In the genomic region with DNA sequence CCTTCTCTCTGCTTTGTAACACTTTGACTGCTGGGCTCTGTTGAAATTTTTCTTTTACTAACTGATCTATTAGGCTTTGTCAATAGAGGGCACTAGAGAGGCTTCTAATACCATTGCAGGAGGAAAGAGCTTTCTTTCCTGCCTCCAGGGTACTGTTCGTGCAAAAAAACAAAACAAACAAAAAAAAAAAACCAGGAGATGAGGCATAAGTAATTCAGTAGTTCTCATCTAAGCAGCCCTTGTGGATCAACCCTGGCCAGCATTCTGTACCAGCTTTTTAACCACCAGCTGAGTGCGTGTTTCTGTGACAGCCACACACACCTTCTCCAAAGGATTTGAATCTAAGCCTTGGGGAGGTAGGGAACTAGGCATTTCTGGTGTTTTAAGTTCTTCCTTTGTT, we compare ENCODE assay signal across 8 cellular contexts.
DNase-seq lines count a peak whose midpoint lies in the region; ATAC-seq, FAIRE-seq and TF ChIP-seq lines count a peak whose summit lies in the region.

No MANE protein-coding gene starts in this region.

- no peak overlapping the region for H3K4me3 ChIP-seq in HCT116 (replicated peaks in 1 of 2; ENCODE audit: low read depth in 1 of 2, low read length in 2 of 2)
- H3K4me3 ChIP-seq in astrocyte of the cerebellum (ENCODE audit: low read depth, low read length): no peak overlapping the region
- no peak overlapping the region for H3K4me3 ChIP-seq in HepG2 (replicated peaks in 1 of 3; ENCODE audit: insufficient read depth in 1 of 3, low read depth in 2 of 3, low read length in 3 of 3)

- BruUV-seq in HCT116 (replicated peaks; lab: Mats Ljungman, UMichigan): no TSS peak
- no TSS peak for BruUV-seq in HepG2 (replicated peaks; lab: Mats Ljungman, UMichigan)

- H3K4me1 ChIP-seq in HCT116 (ENCODE audit: control insufficient read depth in 1 of 2, insufficient read depth in 2 of 2, low read length in 2 of 2) (no peaks in the 10 kb centered on the region), HepG2 (ENCODE audit: insufficient read depth, low read length) (no peaks in the 10 kb centered on the region)

- peak overlapping the region; percentile 74 for H2AFZ ChIP-seq in HCT116 (ENCODE audit: low read depth, low read length, poor library complexity, severe bottlenecking)
- no peak overlapping the region for H2AFZ ChIP-seq in HepG2 (ENCODE audit: low read length)

- H3K4me2 ChIP-seq in HCT116 (ENCODE audit: low read length): peak overlapping the region; percentile 25; the same call in 1 of the 2 replicates
- H3K4me2 ChIP-seq in HepG2 (ENCODE audit: low read depth, low read length): no peak overlapping the region

- TF ChIP-seq CTCF in HCT116 (IDR thresholded peaks at IDR 0.05 in 2 of 3, conservative IDR thresholded peaks at IDR 0.05 in 1 of 3; ENCODE audit: borderline replicate concordance in 1 of 3, insufficient read depth in 1 of 3, low read depth in 2 of 3, low read length in 2 of 3): peak; percentile 25 to 73 (median 69); a peak in 5 of 6 replicates
- TF ChIP-seq CTCF in astrocyte of the cerebellum (IDR thresholded peaks at IDR 0.05; ENCODE audit: low read depth, low read length, missing control alignments): peak; percentile 76
- TF ChIP-seq CTCF in HepG2 (CRISPR knock-in tag; IDR thresholded peaks at IDR 0.05): peak; percentile 34

- DNase-seq in G401 (ENCODE audit: low spot score): peak; percentile 48
- peak; percentile 39 for DNase-seq in HCT116 (ENCODE audit: low read depth, low spot score)
- peak; percentile 60 for DNase-seq in NCI-H1694 treated with DMSO at 0.1 percent for 48 hours (lab: John Stamatoyannopoulos, UW)
- peak; percentile 49 for DNase-seq in astrocyte of the cerebellum (ENCODE audit: low read depth)
- peak; percentile 8 for DNase-seq in HepG2 (ENCODE audit: low spot score)
- DNase-seq in NCI-H2196 treated with DMSO at 0.1 percent for 48 hours (lab: John Stamatoyannopoulos, UW; ENCODE audit: unreplicated experiment): no peak
- no peak for DNase-seq in effector CD8-positive, alpha-beta T cell (lab: John Stamatoyannopoulos, UW)
- DNase-seq in NCI-H2227 treated with DMSO at 0.1 percent for 48 hours (lab: John Stamatoyannopoulos, UW): no peak

- H3K27ac ChIP-seq in HCT116 (ENCODE audit: low read depth, low read length) (no peak overlapping the region), HepG2 (ENCODE audit: extremely low read length, insufficient read depth, low read length) (no peak overlapping the region)

- in situ Hi-C loops in G401 (cut with HindIII; ENCODE audit: low sequenced_read_pairs): no loop called here
- in situ Hi-C loops in astrocyte of the cerebellum (cut with HindIII; ENCODE audit: low sequenced_read_pairs): no loop called here
- in situ Hi-C loops in HepG2 (cut with HindIII; ENCODE audit: extremely low pct_ligation_motif_present, low pct_unique_long_range_greater_than_20kb): no loop called here

- TF ChIP-seq RAD21 in HCT116 (IDR thresholded peaks at IDR 0.05; ENCODE audit: low read depth) (peak; percentile 58), HepG2 (CRISPR knock-in tag; IDR thresholded peaks at IDR 0.05) (no peak)

- H3K9me3 ChIP-seq in HCT116 (ENCODE audit: control insufficient read depth in 1 of 2, insufficient read depth in 1 of 2, low read depth in 1 of 2, low read length in 2 of 2) (no peaks in the 10 kb centered on the region), HepG2 (ENCODE audit: low read length) (peaks cover 26% of the 10 kb centered on the region)

- FAIRE-seq in HepG2 (lab: Jason Lieb, UNC): no peak

- peak; percentile 86 for ATAC-seq in HCT116
- no peak for ATAC-seq in HepG2

- H3K36me3 ChIP-seq in HCT116 (ENCODE audit: control insufficient read depth in 1 of 2, insufficient read depth in 2 of 2, low read length in 2 of 2) (no peaks in the 10 kb centered on the region), HepG2 (replicated peaks in 1 of 2; ENCODE audit: control insufficient read depth in 1 of 2, insufficient read depth in 2 of 2, low read length in 2 of 2) (no peaks in the 10 kb centered on the region)

- no peaks in the 10 kb centered on the region for H3K27me3 ChIP-seq in HCT116 (ENCODE audit: insufficient read depth, low read length)
- no peaks in the 10 kb centered on the region for H3K27me3 ChIP-seq in HepG2 (ENCODE audit: control insufficient read depth in 1 of 2, insufficient read depth in 2 of 2, low read length in 2 of 2)

- intact Hi-C loops in HCT116 (cut with micrococcal nuclease) (loop anchor here (5.0 kb wide), 2 partner anchors 891 to 1764 kb away; a partner anchor contains a TSS), HepG2 (cut with micrococcal nuclease; ENCODE audit: unreplicated experiment) (no loop called here)

- no peak for TF ChIP-seq EP300 in HepG2 (IDR thresholded peaks at IDR 0.05; ENCODE audit: low read depth in 2 of 2, low read length in 2 of 2)
- no peak for TF ChIP-seq EP300 in HepG2 (CRISPR knock-in tag; IDR thresholded peaks at IDR 0.05; ENCODE audit: borderline replicate concordance)

- H3K79me2 ChIP-seq in HCT116 (ENCODE audit: insufficient read depth, low read length) (no peaks in the 10 kb centered on the region), HepG2 (ENCODE audit: insufficient read depth, low read length) (no peaks in the 10 kb centered on the region)

- POLR2A ChIA-PET in HCT116 (lab: Charles Lee) (interaction anchor here (0.8 kb wide), 1 partner anchor 202 kb away, joined by 3 read pairs; no protein-coding TSS in a partner anchor), HepG2 (lab: Yijun Ruan, JAX) (no interaction called here)

- TF ChIP-seq POLR2A in HCT116 (IDR thresholded peaks at IDR 0.05; ENCODE audit: borderline replicate concordance, extremely low read depth, insufficient read depth, insufficient read length) (no peak), HepG2 (IDR thresholded peaks at IDR 0.05; ENCODE audit: insufficient read depth in 1 of 2, low read depth in 2 of 2, low read length in 2 of 2) (no peak)

- H4K20me1 ChIP-seq in HCT116 (ENCODE audit: insufficient read depth): no peaks in the 10 kb centered on the region
- no peaks in the 10 kb centered on the region for H4K20me1 ChIP-seq in HepG2 (ENCODE audit: insufficient read depth, low read length)

- RAD21 ChIA-PET in HCT116 (lab: Charles Lee; ENCODE audit: low non-redundant PET in 1 of 2, low total read pairs in 2 of 2, uncharacterized antibody in 2 of 2, unreplicated experiment in 2 of 2): interaction anchor here (0.6 to 1.1 kb wide), 3 partner anchors 428 to 1265 kb away, joined by 3 to 6 read pairs (median 4); no protein-coding TSS in a partner anchor

- CTCF ChIA-PET in HCT116 (lab: Charles Lee): interaction anchor here (0.8 to 2.0 kb wide), 9 partner anchors 11 to 1758 kb away, joined by 3 to 8 read pairs (median 5); no protein-coding TSS in a partner anchor
- CTCF ChIA-PET in HepG2 (lab: Yijun Ruan, JAX; ENCODE audit: low intra/inter-chr PET ratio, low total read pairs): no interaction called here

- H3K9ac ChIP-seq in HCT116 (ENCODE audit: low read length) (no peak overlapping the region), HepG2 (ENCODE audit: insufficient read depth, low read depth, low read length) (no peak overlapping the region)

- 23% methylated on average over 2 of the region's 2 CpGs for WGBS in HepG2 (ENCODE audit: low lambda C conversion rate)

- no peaks in the 10 kb centered on the region for H3K9me2 ChIP-seq in HCT116 (ENCODE audit: insufficient read depth)

TF ChIP-seq in HCT116, 20 proteins besides CTCF, POLR2A, EP300 and RAD21:
- no peak for TF ChIP-seq ELF1 (IDR thresholded peaks at IDR 0.05; ENCODE audit: borderline replicate concordance, low read depth)
- TF ChIP-seq, protein P1, sequence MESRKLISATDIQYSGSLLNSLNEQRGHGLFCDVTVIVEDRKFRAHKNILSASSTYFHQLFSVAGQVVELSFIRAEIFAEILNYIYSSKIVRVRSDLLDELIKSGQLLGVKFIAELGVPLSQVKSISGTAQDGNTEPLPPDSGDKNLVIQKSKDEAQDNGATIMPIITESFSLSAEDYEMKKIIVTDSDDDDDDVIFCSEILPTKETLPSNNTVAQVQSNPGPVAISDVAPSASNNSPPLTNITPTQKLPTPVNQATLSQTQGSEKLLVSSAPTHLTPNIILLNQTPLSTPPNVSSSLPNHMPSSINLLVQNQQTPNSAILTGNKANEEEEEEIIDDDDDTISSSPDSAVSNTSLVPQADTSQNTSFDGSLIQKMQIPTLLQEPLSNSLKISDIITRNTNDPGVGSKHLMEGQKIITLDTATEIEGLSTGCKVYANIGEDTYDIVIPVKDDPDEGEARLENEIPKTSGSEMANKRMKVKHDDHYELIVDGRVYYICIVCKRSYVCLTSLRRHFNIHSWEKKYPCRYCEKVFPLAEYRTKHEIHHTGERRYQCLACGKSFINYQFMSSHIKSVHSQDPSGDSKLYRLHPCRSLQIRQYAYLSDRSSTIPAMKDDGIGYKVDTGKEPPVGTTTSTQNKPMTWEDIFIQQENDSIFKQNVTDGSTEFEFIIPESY (IDR thresholded peaks at IDR 0.05; ENCODE audit: extremely low read depth, insufficient replicate concordance, low read length): no peak

TF ChIP-seq in HepG2, 621 proteins besides CTCF, POLR2A, EP300 and RAD21 (continues in another document):
- TF ChIP-seq, protein P2, sequence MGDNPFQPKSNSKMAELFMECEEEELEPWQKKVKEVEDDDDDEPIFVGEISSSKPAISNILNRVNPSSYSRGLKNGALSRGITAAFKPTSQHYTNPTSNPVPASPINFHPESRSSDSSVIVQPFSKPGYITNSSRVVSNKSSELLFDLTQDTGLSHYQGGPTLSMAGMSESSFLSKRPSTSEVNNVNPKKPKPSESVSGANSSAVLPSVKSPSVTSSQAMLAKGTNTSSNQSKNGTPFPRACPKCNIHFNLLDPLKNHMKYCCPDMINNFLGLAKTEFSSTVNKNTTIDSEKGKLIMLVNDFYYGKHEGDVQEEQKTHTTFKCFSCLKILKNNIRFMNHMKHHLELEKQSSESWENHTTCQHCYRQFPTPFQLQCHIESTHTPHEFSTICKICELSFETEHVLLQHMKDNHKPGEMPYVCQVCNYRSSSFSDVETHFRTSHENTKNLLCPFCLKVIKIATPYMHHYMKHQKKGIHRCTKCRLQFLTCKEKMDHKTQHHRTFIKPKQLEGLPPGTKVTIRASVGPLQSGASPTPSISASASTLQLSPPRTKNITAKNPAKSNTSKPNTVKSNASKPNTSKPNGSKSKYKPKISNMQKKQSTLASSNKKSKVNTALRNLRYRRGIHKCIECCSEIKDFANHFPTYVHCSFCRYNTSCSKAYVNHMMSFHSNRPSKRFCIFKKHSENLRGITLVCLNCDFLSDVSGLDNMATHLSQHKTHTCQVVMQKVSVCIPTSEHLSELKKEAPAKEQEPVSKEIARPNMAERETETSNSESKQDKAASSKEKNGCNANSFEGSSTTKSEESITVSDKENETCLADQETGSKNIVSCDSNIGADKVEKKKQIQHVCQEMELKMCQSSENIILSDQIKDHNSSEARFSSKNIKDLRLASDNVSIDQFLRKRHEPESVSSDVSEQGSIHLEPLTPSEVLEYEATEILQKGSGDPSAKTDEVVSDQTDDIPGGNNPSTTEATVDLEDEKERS (CRISPR knock-in tag; IDR thresholded peaks at IDR 0.05): no peak
- TF ChIP-seq STAG1 (CRISPR knock-in tag; IDR thresholded peaks at IDR 0.05): peak; percentile 6; the same call in 1 of the 2 replicates
- no peak for TF ChIP-seq ZNF607 (CRISPR knock-in tag; IDR thresholded peaks at IDR 0.05; ENCODE audit: borderline replicate concordance)
- TF ChIP-seq SMAD3 (CRISPR knock-in tag; IDR thresholded peaks at IDR 0.05): no peak
- no peak for TF ChIP-seq MTA1 (CRISPR knock-in tag; IDR thresholded peaks at IDR 0.05; ENCODE audit: borderline replicate concordance)

Comparison
In these comparisons a context has a peak if more than half of its experiments do, and no peak if none do; other contexts are left out.
1. DNase-seq: peak in G401 (single experiment), HCT116 (single experiment), NCI-H1694 treated with DMSO at 0.1 percent for 48 hours (single experiment), astrocyte of the cerebellum (single experiment) and HepG2 (single experiment); none in NCI-H2196 treated with DMSO at 0.1 percent for 48 hours (single experiment), effector CD8-positive, alpha-beta T cell (single experiment) and NCI-H2227 treated with DMSO at 0.1 percent for 48 hours (single experiment).
2. Peak in every context shown above with its lines, with median percentiles within 50 percentile points of each other: CTCF ChIP-seq.